In the genomic region with DNA sequence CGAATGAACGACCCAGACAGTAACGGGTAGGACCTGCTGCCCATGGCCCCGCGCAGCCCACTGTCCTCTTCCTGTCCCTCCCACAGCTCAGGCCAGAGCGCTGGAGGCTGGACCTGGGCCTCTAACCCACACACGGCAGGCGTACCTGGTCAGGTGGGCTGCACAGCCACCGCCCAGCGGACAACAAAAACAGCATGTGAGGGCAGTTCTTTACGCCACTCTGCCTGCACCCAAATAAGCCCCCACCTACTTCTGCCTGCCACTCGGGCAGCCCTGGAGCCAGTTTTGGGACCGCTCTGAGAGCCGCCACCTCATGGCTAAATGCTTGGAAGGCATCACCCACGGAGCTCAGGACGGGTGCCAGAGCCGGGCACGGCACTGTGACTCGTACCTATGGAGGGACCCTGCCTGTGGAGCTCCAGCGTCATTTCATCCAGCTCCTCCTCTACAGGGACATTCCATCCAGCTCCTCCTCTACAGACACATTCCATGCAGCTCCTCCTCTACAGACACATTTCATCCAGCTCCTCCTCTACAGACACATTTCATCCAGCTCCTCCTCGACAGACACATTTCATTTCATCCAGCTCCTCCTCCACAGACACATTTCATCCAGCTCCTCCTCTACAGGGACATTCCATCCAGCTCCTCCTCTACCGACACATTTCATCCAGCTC, we compare ENCODE assay signal across 12 cellular contexts. TPM values are rescaled to one million over a fixed set of nuclear protein-coding genes. Genes with fewer than 3 reads are reported as not detected.
DNase-seq lines count a peak whose midpoint lies in the region; ATAC-seq, FAIRE-seq and TF ChIP-seq lines count a peak whose summit lies in the region.
"Had no signal": no experiment of that assay in that cellular context is flagged by ENCODE, and none has a peak within 500 bp of the region (broad histone marks: within the 10 kb centered on the region; RNA-seq: fewer than 3 reads in every experiment).

No MANE protein-coding gene starts in this region.

- ATAC-seq in HepG2 (no peak), HG03565 (IDR thresholded peaks at IDR 0.05; ENCODE audit: unreplicated experiment) (no peak)
- ATAC-seq: naive thymus-derived CD8-positive, alpha-beta T cell had no signal

- BruUV-seq in HepG2 (replicated peaks; lab: Mats Ljungman, UMichigan): no TSS peak

- H3K4me2 ChIP-seq in osteoblast (ENCODE audit: insufficient read depth, low read length): no peak overlapping the region
- no peak overlapping the region for H3K4me2 ChIP-seq in HepG2 (ENCODE audit: low read depth, low read length)

- H3K27ac Mint-ChIP-seq in activated CD4-positive, alpha-beta memory T cell treated with anti-CD3 and anti-CD28 coated beads, Interleukin-2, amount 10 ng/mL, durations not matched to agents 7 days and 5 days: peak overlapping the region; percentile 42
- H3K27ac Mint-ChIP-seq in activated CD4-positive, alpha-beta memory T cell treated with anti-CD3 and anti-CD28 coated beads for 36 hours: no peak overlapping the region

- no peaks in the 10 kb centered on the region for H4K20me1 ChIP-seq in osteoblast (ENCODE audit: insufficient read depth, low read length)
- H4K20me1 ChIP-seq in HepG2 (ENCODE audit: insufficient read depth, low read length): peaks cover 17% of the 10 kb centered on the region

- POLR2A ChIA-PET in activated CD4-positive, alpha-beta memory T cell treated with anti-CD3 and anti-CD28 coated beads, Interleukin-2, amount 10 ng/mL, durations not matched to agents 7 days and 5 days (lab: Charles Lee): interaction anchor here (0.6 to 1.1 kb wide), 2 partner anchors 9 to 173 kb away, joined by 3 read pairs; no protein-coding TSS in a partner anchor
- POLR2A ChIA-PET in activated CD4-positive, alpha-beta memory T cell treated with anti-CD3 and anti-CD28 coated beads for 36 hours (lab: Charles Lee): interaction anchor here (1.3 kb wide), 1 partner anchor 10 kb away, joined by 7 read pairs; no protein-coding TSS in a partner anchor
- POLR2A ChIA-PET in HepG2 (lab: Yijun Ruan, JAX): interaction anchor here (1.2 kb wide), 1 partner anchor 31 kb away, joined by 5 read pairs; the partner anchor contains the start of gene TERT

- H3K36me3 Mint-ChIP-seq in activated CD4-positive, alpha-beta memory T cell treated with anti-CD3 and anti-CD28 coated beads, Interleukin-2, amount 10 ng/mL, durations not matched to agents 7 days and 5 days (ENCODE audit: low read depth): peaks cover 38% of the 10 kb centered on the region
- H3K36me3 Mint-ChIP-seq in activated CD4-positive, alpha-beta memory T cell treated with anti-CD3 and anti-CD28 coated beads for 36 hours: peaks cover 20% of the 10 kb centered on the region

- no peak for TF ChIP-seq RAD21 in HepG2 (CRISPR knock-in tag; IDR thresholded peaks at IDR 0.05)

- no peak overlapping the region for H3K4me3 Mint-ChIP-seq in activated CD4-positive, alpha-beta memory T cell treated with anti-CD3 and anti-CD28 coated beads, Interleukin-2, amount 10 ng/mL, durations not matched to agents 7 days and 5 days
- H3K4me3 Mint-ChIP-seq in activated CD4-positive, alpha-beta memory T cell treated with anti-CD3 and anti-CD28 coated beads for 36 hours: no peak overlapping the region
- H3K4me3 Mint-ChIP-seq: naive thymus-derived CD8-positive, alpha-beta T cell had no signal

- H3K27me3 ChIP-seq in osteoblast (ENCODE audit: insufficient read depth, low read length): no peaks in the 10 kb centered on the region
- no peaks in the 10 kb centered on the region for H3K27me3 ChIP-seq in HepG2 (ENCODE audit: control insufficient read depth in 1 of 2, insufficient read depth in 2 of 2, low read length in 2 of 2)

- in situ Hi-C loops in HepG2 (cut with HindIII; ENCODE audit: extremely low pct_ligation_motif_present, low pct_unique_long_range_greater_than_20kb): no loop called here

- H3K9ac ChIP-seq in HepG2 (ENCODE audit: insufficient read depth, low read depth, low read length): no peak overlapping the region

- 92% methylated on average over 20 of the region's 22 CpGs for WGBS in HepG2 (ENCODE audit: low lambda C conversion rate)

- intact Hi-C loops in activated CD4-positive, alpha-beta memory T cell treated with anti-CD3 and anti-CD28 coated beads for 36 hours (cut with micrococcal nuclease): no loop called here
- intact Hi-C loops in HepG2 (cut with micrococcal nuclease; ENCODE audit: unreplicated experiment): no loop called here

- TF ChIP-seq CTCF in osteoblast (IDR thresholded peaks at IDR 0.05; ENCODE audit: extremely low read depth, low read depth, low read length): no peak
- TF ChIP-seq CTCF in HepG2 (CRISPR knock-in tag; IDR thresholded peaks at IDR 0.05): no peak

- H3K79me2 ChIP-seq in osteoblast (ENCODE audit: insufficient read depth, low read length) (no peaks in the 10 kb centered on the region), HepG2 (ENCODE audit: insufficient read depth, low read length) (no peaks in the 10 kb centered on the region)

- no peaks in the 10 kb centered on the region for H3K27me3 Mint-ChIP-seq in activated CD4-positive, alpha-beta memory T cell treated with anti-CD3 and anti-CD28 coated beads, Interleukin-2, amount 10 ng/mL, durations not matched to agents 7 days and 5 days
- no peaks in the 10 kb centered on the region for H3K27me3 Mint-ChIP-seq in activated CD4-positive, alpha-beta memory T cell treated with anti-CD3 and anti-CD28 coated beads for 36 hours
- H3K27me3 Mint-ChIP-seq: naive thymus-derived CD8-positive, alpha-beta T cell had no signal

- CTCF ChIA-PET in activated CD4-positive, alpha-beta memory T cell treated with anti-CD3 and anti-CD28 coated beads, Interleukin-2, amount 10 ng/mL, durations not matched to agents 7 days and 5 days (lab: Charles Lee): interaction anchor here (0.8 to 1.9 kb wide), 3 partner anchors 9 to 13 kb away, joined by 4 to 5 read pairs (median 4); no protein-coding TSS in a partner anchor
- CTCF ChIA-PET in activated CD4-positive, alpha-beta memory T cell treated with anti-CD3 and anti-CD28 coated beads for 36 hours (lab: Charles Lee): interaction anchor here (0.7 to 1.0 kb wide), 2 partner anchors 23 to 157 kb away, joined by 3 to 4 read pairs; no protein-coding TSS in a partner anchor
- CTCF ChIA-PET in HepG2 (lab: Yijun Ruan, JAX; ENCODE audit: low intra/inter-chr PET ratio, low total read pairs): no interaction called here

- H3K4me1 Mint-ChIP-seq in activated CD4-positive, alpha-beta memory T cell treated with anti-CD3 and anti-CD28 coated beads, Interleukin-2, amount 10 ng/mL, durations not matched to agents 7 days and 5 days: peaks cover 2% of the 10 kb centered on the region
- H3K4me1 Mint-ChIP-seq in activated CD4-positive, alpha-beta memory T cell treated with anti-CD3 and anti-CD28 coated beads for 36 hours (ENCODE audit: low read depth): peaks cover 3% of the 10 kb centered on the region

- FAIRE-seq in HTR-8/SVneo (lab: Jason Lieb, UNC): peak; percentile 4
- FAIRE-seq in HepG2 (lab: Jason Lieb, UNC): no peak

- H3K4me3 ChIP-seq in osteoblast (ENCODE audit: insufficient read depth, low read length): no peak overlapping the region
- H3K4me3 ChIP-seq in HepG2 (replicated peaks in 1 of 3; ENCODE audit: insufficient read depth in 1 of 3, low read depth in 2 of 3, low read length in 3 of 3): no peak overlapping the region

- DNase-seq in activated CD4-positive, alpha-beta memory T cell treated with anti-CD3 and anti-CD28 coated beads, Interleukin-2, amount 10 ng/mL, durations not matched to agents 7 days and 5 days: no peak
- no peak for DNase-seq in activated CD4-positive, alpha-beta memory T cell treated with anti-CD3 and anti-CD28 coated beads for 36 hours
- DNase-seq in HTR-8/SVneo (ENCODE audit: insufficient read length, low spot score) (peak; percentile 74), osteoblast (ENCODE audit: insufficient read length, low spot score, missing footprints) (peak; percentile 69), HepG2 (ENCODE audit: low spot score) (no peak), NCI-H510A (lab: John Stamatoyannopoulos, UW) (no peak)
- DNase-seq: effector CD8-positive, alpha-beta T cell; naive thymus-derived CD8-positive, alpha-beta T cell; stimulated activated CD4-positive, alpha-beta T cell treated with anti-CD3 and anti-CD28 coated beads, Interleukin-2, amount 100 ng/mL, for 24 hours had no signal

- H2AFZ ChIP-seq in osteoblast (ENCODE audit: low read length) (no peak overlapping the region), HepG2 (ENCODE audit: low read length) (no peak overlapping the region)

- TF ChIP-seq EP300 in HepG2 (IDR thresholded peaks at IDR 0.05; ENCODE audit: low read depth in 2 of 2, low read length in 2 of 2) (no peak), HepG2 (CRISPR knock-in tag; IDR thresholded peaks at IDR 0.05; ENCODE audit: borderline replicate concordance) (no peak)

- no peaks in the 10 kb centered on the region for H3K4me1 ChIP-seq in osteoblast (ENCODE audit: insufficient read depth, low read length)
- H3K4me1 ChIP-seq in HepG2 (ENCODE audit: insufficient read depth, low read length): peaks cover 28% of the 10 kb centered on the region

- H3K9me3 Mint-ChIP-seq in activated CD4-positive, alpha-beta memory T cell treated with anti-CD3 and anti-CD28 coated beads, Interleukin-2, amount 10 ng/mL, durations not matched to agents 7 days and 5 days: no peaks in the 10 kb centered on the region
- no peaks in the 10 kb centered on the region for H3K9me3 Mint-ChIP-seq in activated CD4-positive, alpha-beta memory T cell treated with anti-CD3 and anti-CD28 coated beads for 36 hours
- H3K9me3 Mint-ChIP-seq: naive thymus-derived CD8-positive, alpha-beta T cell had no signal

- no peak for TF ChIP-seq POLR2A in HepG2 (IDR thresholded peaks at IDR 0.05; ENCODE audit: insufficient read depth in 1 of 2, low read depth in 2 of 2, low read length in 2 of 2)

- H3K27ac ChIP-seq in cingulate gyrus (ENCODE audit: low read depth, low read length): peak overlapping the region; percentile 4
- H3K27ac ChIP-seq in osteoblast (ENCODE audit: low read depth, low read length): no peak overlapping the region
- no peak overlapping the region for H3K27ac ChIP-seq in HepG2 (ENCODE audit: extremely low read length, insufficient read depth, low read length)

- H3K9me3 ChIP-seq in osteoblast (ENCODE audit: low read depth, low read length) (no peaks in the 10 kb centered on the region), HepG2 (ENCODE audit: low read length) (no peaks in the 10 kb centered on the region)

- H3K36me3 ChIP-seq in osteoblast (ENCODE audit: insufficient read depth, low read length): peaks cover 50% of the 10 kb centered on the region
- H3K36me3 ChIP-seq in HepG2 (replicated peaks in 1 of 2; ENCODE audit: control insufficient read depth in 1 of 2, insufficient read depth in 2 of 2, low read length in 2 of 2): peaks cover 25 to 49% of the 10 kb centered on the region in 2 experiments; a peak in 4 of 5 replicates

RNA-seq across cellular contexts. Expression of gene CLPTM1L, which starts 18.9 kb away (rescaled TPM):
- 100 to 1,000 TPM in 1 of 2 experiments, 10 to 100 TPM in 1; 99.7 to 101 TPM for total RNA-seq in activated CD4-positive, alpha-beta memory T cell treated with anti-CD3 and anti-CD28 coated beads, Interleukin-2, amount 10 ng/mL, durations not matched to agents 7 days and 5 days
- total RNA-seq in activated CD4-positive, alpha-beta memory T cell treated with anti-CD3 and anti-CD28 coated beads for 36 hours: 10 to 100 TPM; 70.1 to 72.9 TPM
- total RNA-seq in osteoblast (134 and 139 TPM in 2 replicates), HepG2 (2016; rRNA removed; fragmentation: Illumina TruSeq; extraction: Trizol) (65.4 and 124 TPM in 2 replicates)
- total RNA-seq in HepG2 (2016; cell fraction: cytosol; rRNA removed; fragmentation: Illumina TruSeq; extraction: Trizol; ENCODE audit: low read depth): 165 and 166 TPM in 2 replicates
- total RNA-seq in HepG2 (2016; cell fraction: insoluble cytoplasmic fraction; rRNA removed; fragmentation: Illumina TruSeq; extraction: Trizol): 72.1 and 131 TPM in 2 replicates
- 271 and 285 TPM in 2 replicates for total RNA-seq in HepG2 (2016; cell fraction: membrane; rRNA removed; fragmentation: Illumina TruSeq; extraction: Trizol)
- total RNA-seq in HepG2 (2016; cell fraction: nucleus; rRNA removed; fragmentation: Illumina TruSeq; extraction: Trizol): 76.4 and 77.0 TPM in 2 replicates
- polyA plus RNA-seq in HepG2 (2011; rRNA removed): 80.3 and 99.3 TPM in 2 replicates
- polyA plus RNA-seq in HepG2 (2011; cell fraction: cytosol; rRNA removed): 102 and 119 TPM in 2 replicates
- polyA plus RNA-seq in HepG2 (2011; cell fraction: nucleus; rRNA removed): 99.8 and 103 TPM in 2 replicates
- polyA plus RNA-seq in HepG2 (2012): 43.6 and 60.3 TPM in 2 replicates
- 124 and 168 TPM in 2 replicates for polyA plus RNA-seq in HepG2 (2016; cell fraction: cytosol; fragmentation: Illumina TruSeq; extraction: Trizol; ENCODE audit: low read depth)
- polyA plus RNA-seq in HepG2 (2016; cell fraction: insoluble cytoplasmic fraction; fragmentation: Illumina TruSeq; extraction: Trizol; ENCODE audit: low read depth): 83.6 and 94.2 TPM in 2 replicates
- 184 and 217 TPM in 2 replicates for polyA plus RNA-seq in HepG2 (2016; cell fraction: membrane; fragmentation: Illumina TruSeq; extraction: Trizol; ENCODE audit: low read depth)
- polyA plus RNA-seq in HepG2 (2016; cell fraction: nucleus; fragmentation: Illumina TruSeq; extraction: Trizol; ENCODE audit: insufficient read depth, low read depth): 147 and 155 TPM in 2 replicates
- polyA minus RNA-seq in HepG2 (2011; rRNA and poly(A)+ RNA removed; ENCODE audit: low replicate concordance): 281 and 712 TPM in 2 replicates
- polyA minus RNA-seq in HepG2 (2011; cell fraction: cytosol; rRNA and poly(A)+ RNA removed): 45.2 and 56.5 TPM in 2 replicates
- polyA minus RNA-seq in HepG2 (2011; cell fraction: nucleus; rRNA and poly(A)+ RNA removed): 37.0 and 46.2 TPM in 2 replicates

RNA-seq across cellular contexts. Expression of gene TERT, which starts 31.1 kb away (rescaled TPM):
- 1 to 10 TPM; 2.1 to 2.2 TPM for total RNA-seq in activated CD4-positive, alpha-beta memory T cell treated with anti-CD3 and anti-CD28 coated beads, Interleukin-2, amount 10 ng/mL, durations not matched to agents 7 days and 5 days
- total RNA-seq in activated CD4-positive, alpha-beta memory T cell treated with anti-CD3 and anti-CD28 coated beads for 36 hours: 1 to 10 TPM; 4.7 to 7.3 TPM
- total RNA-seq in osteoblast: not detected in 2 replicates
- total RNA-seq in HepG2 (2016; rRNA removed; fragmentation: Illumina TruSeq; extraction: Trizol): 1.2 and 5.9 TPM in 2 replicates
- 6.1 and 7.1 TPM in 2 replicates for total RNA-seq in HepG2 (2016; cell fraction: cytosol; rRNA removed; fragmentation: Illumina TruSeq; extraction: Trizol; ENCODE audit: low read depth)
- total RNA-seq in HepG2 (2016; cell fraction: insoluble cytoplasmic fraction; rRNA removed; fragmentation: Illumina TruSeq; extraction: Trizol): 1.7 and 5.8 TPM in 2 replicates
- total RNA-seq in HepG2 (2016; cell fraction: membrane; rRNA removed; fragmentation: Illumina TruSeq; extraction: Trizol): 3.3 and 3.7 TPM in 2 replicates
- 7.1 and 8.7 TPM in 2 replicates for total RNA-seq in HepG2 (2016; cell fraction: nucleus; rRNA removed; fragmentation: Illumina TruSeq; extraction: Trizol)
- polyA plus RNA-seq in HepG2 (2011; rRNA removed): 3.5 and 4.3 TPM in 2 replicates
- polyA plus RNA-seq in HepG2 (2011; cell fraction: cytosol; rRNA removed): 0.68 and 2.0 TPM in 2 replicates
- 28.2 and 42.3 TPM in 2 replicates for polyA plus RNA-seq in HepG2 (2011; cell fraction: nucleus; rRNA removed)
- 1.7 and 2.9 TPM in 2 replicates for polyA plus RNA-seq in HepG2 (2012)
- polyA plus RNA-seq in HepG2 (2016; cell fraction: cytosol; fragmentation: Illumina TruSeq; extraction: Trizol; ENCODE audit: low read depth): 0.62 and 0.99 TPM in 2 replicates
- 1.6 and 2.5 TPM in 2 replicates for polyA plus RNA-seq in HepG2 (2016; cell fraction: insoluble cytoplasmic fraction; fragmentation: Illumina TruSeq; extraction: Trizol; ENCODE audit: low read depth)
- 1.4 and 1.5 TPM in 2 replicates for polyA plus RNA-seq in HepG2 (2016; cell fraction: membrane; fragmentation: Illumina TruSeq; extraction: Trizol; ENCODE audit: low read depth)
- 24.5 and 26.8 TPM in 2 replicates for polyA plus RNA-seq in HepG2 (2016; cell fraction: nucleus; fragmentation: Illumina TruSeq; extraction: Trizol; ENCODE audit: insufficient read depth, low read depth)
- polyA minus RNA-seq in HepG2 (2011; rRNA and poly(A)+ RNA removed; ENCODE audit: low replicate concordance): 0.30 and 3.4 TPM in 2 replicates
- 1.9 and 2.0 TPM in 2 replicates for polyA minus RNA-seq in HepG2 (2011; cell fraction: cytosol; rRNA and poly(A)+ RNA removed)
- 4.0 and 6.4 TPM in 2 replicates for polyA minus RNA-seq in HepG2 (2011; cell fraction: nucleus; rRNA and poly(A)+ RNA removed)
- polyA plus RNA-seq: AG04450 had no signal

Comparison
In these comparisons a context has a peak if more than half of its experiments do, and no peak if none do; other contexts are left out.
1. DNase-seq: peak in HTR-8/SVneo (single experiment) and osteoblast (single experiment); none in activated CD4-positive, alpha-beta memory T cell treated with anti-CD3 and anti-CD28 coated beads, Interleukin-2, amount 10 ng/mL, durations not matched to agents 7 days and 5 days (single experiment), activated CD4-positive, alpha-beta memory T cell treated with anti-CD3 and anti-CD28 coated beads for 36 hours (single experiment), HepG2 (single experiment) and NCI-H510A (single experiment).